ENCODE assay signal across 10 cellular contexts in genomic region chr2:10305254-10305635, GRCh38. TPM values are rescaled to one million over a fixed set of nuclear protein-coding genes. Genes with fewer than 3 reads are reported as not detected.
DNase-seq lines count a peak whose midpoint lies in the region; ATAC-seq, FAIRE-seq and TF ChIP-seq lines count a peak whose summit lies in the region.
"Had no signal": no experiment of that assay in that cellular context is flagged by ENCODE, and none has a peak within 500 bp of the region (broad histone marks: within the 10 kb centered on the region; RNA-seq: fewer than 3 reads in every experiment).

No MANE protein-coding gene starts in this region.

- TF ChIP-seq CTCF in endothelial cell of umbilical vein (IDR thresholded peaks at IDR 0.05; ENCODE audit: extremely low read depth in 1 of 2, insufficient read depth in 1 of 2, low read depth in 1 of 2, low read length in 2 of 2) (no peak), esophagus squamous epithelium (IDR thresholded peaks at IDR 0.05) (no peak), foreskin keratinocyte (conservative IDR thresholded peaks at IDR 0.05) (no peak)

- H3K27me3 ChIP-seq in endothelial cell of umbilical vein (ENCODE audit: control insufficient read depth in 2 of 2, insufficient read depth in 2 of 2, low read length in 2 of 2) (no peaks in the 10 kb centered on the region), esophagus squamous epithelium (peaks cover 0 to 7% (median 0%) of the 10 kb centered on the region in 4 donors), foreskin keratinocyte (no peaks in the 10 kb centered on the region)

- CTCF ChIA-PET in endothelial cell of umbilical vein (lab: Charles Lee): interaction anchor here (0.9 to 8.4 kb wide), 11 partner anchors 9 to 181 kb away, joined by 3 to 142 read pairs (median 14); no protein-coding TSS in a partner anchor

- H3K36me3 ChIP-seq in endothelial cell of umbilical vein (ENCODE audit: control insufficient read depth in 2 of 2, extremely low read depth in 1 of 2, insufficient read depth in 2 of 2, low read length in 2 of 2) (no peaks in the 10 kb centered on the region), esophagus squamous epithelium (no peaks in the 10 kb centered on the region)

- peaks cover 5% of the 10 kb centered on the region for H3K36me3 Mint-ChIP-seq in T-helper 1 cell treated with Interleukin-12 subunit alpha and Interleukin-12 subunit beta and Interleukin-4 antibody, amounts not matched to agents 30 μg/mL and 1 μg/mL, for 36 hours (ENCODE audit: low read depth)

- H3K9me3 ChIP-seq in endothelial cell of umbilical vein (replicated peaks; ENCODE audit: control insufficient read depth, insufficient read depth, low read length) (no peaks in the 10 kb centered on the region), esophagus squamous epithelium (no peaks in the 10 kb centered on the region)

- H3K27ac ChIP-seq in endothelial cell of umbilical vein (ENCODE audit: insufficient read depth, low read depth, low read length): no peak overlapping the region
- H3K27ac ChIP-seq in esophagus squamous epithelium: no peak overlapping the region
- no peak overlapping the region for H3K27ac ChIP-seq in foreskin keratinocyte
- H3K27ac ChIP-seq: 22Rv1 had no signal

- no peak for ATAC-seq in foreskin keratinocyte

- H3K79me2 ChIP-seq in endothelial cell of umbilical vein (ENCODE audit: control insufficient read depth, insufficient read depth, low read length): peaks cover 66% of the 10 kb centered on the region

- H2AFZ ChIP-seq in endothelial cell of umbilical vein (ENCODE audit: low read depth, low read length): no peak overlapping the region

- peak overlapping the region; percentile 19 for H3K27ac Mint-ChIP-seq in T-helper 1 cell treated with Interleukin-12 subunit alpha and Interleukin-12 subunit beta and Interleukin-4 antibody, amounts not matched to agents 30 μg/mL and 1 μg/mL, for 36 hours

- no peaks in the 10 kb centered on the region for H3K27me3 Mint-ChIP-seq in T-helper 1 cell treated with Interleukin-12 subunit alpha and Interleukin-12 subunit beta and Interleukin-4 antibody, amounts not matched to agents 30 μg/mL and 1 μg/mL, for 36 hours (ENCODE audit: low read depth)

- POLR2A ChIA-PET in endothelial cell of umbilical vein (lab: Charles Lee): no interaction called here

- FAIRE-seq in endothelial cell of umbilical vein (lab: Jason Lieb, UNC): no peak
- FAIRE-seq: TTC549 had no signal

- H3K9ac ChIP-seq in endothelial cell of umbilical vein (replicated peaks; ENCODE audit: extremely low read depth, insufficient read depth, low read length): no peak overlapping the region

- H3K9me1 ChIP-seq in endothelial cell of umbilical vein (replicated peaks; ENCODE audit: control insufficient read depth, extremely low read depth, insufficient read depth, low read length): no peaks in the 10 kb centered on the region

- no peaks in the 10 kb centered on the region for H3K9me3 Mint-ChIP-seq in T-helper 1 cell treated with Interleukin-12 subunit alpha and Interleukin-12 subunit beta and Interleukin-4 antibody, amounts not matched to agents 30 μg/mL and 1 μg/mL, for 36 hours

- H3K4me1 ChIP-seq in endothelial cell of umbilical vein (ENCODE audit: control insufficient read depth, extremely low read depth, insufficient read depth, low read length) (peaks cover 12% of the 10 kb centered on the region), esophagus squamous epithelium (peaks cover 11 to 55% (median 13%) of the 10 kb centered on the region in 3 donors), foreskin keratinocyte (peaks cover 7% of the 10 kb centered on the region)

- H3K4me2 ChIP-seq in endothelial cell of umbilical vein (ENCODE audit: insufficient read depth, low read length): peak overlapping the region; percentile 81

- BruUV-seq in endothelial cell of umbilical vein (replicated peaks; lab: Mats Ljungman, UMichigan): no TSS peak

- H3K4me1 Mint-ChIP-seq in T-helper 1 cell treated with Interleukin-12 subunit alpha and Interleukin-12 subunit beta and Interleukin-4 antibody, amounts not matched to agents 30 μg/mL and 1 μg/mL, for 36 hours (ENCODE audit: low read depth): peaks cover 49% of the 10 kb centered on the region

- H3K4me3 ChIP-seq in endothelial cell of umbilical vein (replicated peaks in 1 of 3; ENCODE audit: insufficient read depth in 1 of 3, low read depth in 1 of 3, low read length in 3 of 3) (no peak overlapping the region), esophagus squamous epithelium (no peak overlapping the region)

- intact Hi-C loops in endothelial cell of umbilical vein (cut with micrococcal nuclease): loop anchor here (1.0 kb wide), 3 partner anchors 11 to 104 kb away; no protein-coding TSS in a partner anchor
- intact Hi-C loops in esophagus squamous epithelium (cut with DNase I): no loop called here

- H4K20me1 ChIP-seq in endothelial cell of umbilical vein (replicated peaks; ENCODE audit: control insufficient read depth, extremely low read depth, insufficient read depth, low read length): no peaks in the 10 kb centered on the region

- peak; percentile 32 for DNase-seq in DMS 273 (lab: John Stamatoyannopoulos, UW; ENCODE audit: unreplicated experiment)
- no peak for DNase-seq in DMS 273 treated with DMSO at 0.1 percent for 48 hours (lab: John Stamatoyannopoulos, UW)
- peak; percentile 40 for DNase-seq in endothelial cell of umbilical vein (ENCODE audit: low read depth, low spot score)
- peak; percentile 40 for DNase-seq in stimulated activated CD4-positive, alpha-beta T cell treated with anti-CD3 and anti-CD28 coated beads, Interleukin-4, amount 100 ng/mL, for 1 hour
- DNase-seq in hepatic stellate cell (ENCODE audit: low spot score): no peak
- no peak for DNase-seq in esophagus squamous epithelium (lab: John Stamatoyannopoulos, UW)
- DNase-seq in foreskin keratinocyte: no peak

- 29 to 45% methylated on average over 4 of the region's 4 CpGs for WGBS in esophagus squamous epithelium, 2 donors

- dilution Hi-C loops in endothelial cell of umbilical vein (cut with MboI; ENCODE audit: extremely low pct_ligation_motif_present, low sequenced_read_pairs): no loop called here

- peak overlapping the region; percentile 99 for H3K4me3 Mint-ChIP-seq in T-helper 1 cell treated with Interleukin-12 subunit alpha and Interleukin-12 subunit beta and Interleukin-4 antibody, amounts not matched to agents 30 μg/mL and 1 μg/mL, for 36 hours

- no peak for TF ChIP-seq POLR2A in endothelial cell of umbilical vein (IDR thresholded peaks at IDR 0.05; ENCODE audit: low read depth, low read length)
- no peak for TF ChIP-seq POLR2A in esophagus squamous epithelium (IDR thresholded peaks at IDR 0.05)

TF ChIP-seq in endothelial cell of umbilical vein, 7 proteins besides CTCF, POLR2A, EP300 and RAD21:
- TF ChIP-seq FOS (IDR thresholded peaks at IDR 0.05; ENCODE audit: borderline replicate concordance, insufficient read depth, low read length) (no peak), POLR2AphosphoS5 (IDR thresholded peaks at IDR 0.05; ENCODE audit: insufficient read depth, low read depth, low read length) (no peak), JUN (IDR thresholded peaks at IDR 0.05; ENCODE audit: borderline replicate concordance, insufficient read depth, insufficient read length, low read depth) (no peak), EZH2 (IDR thresholded peaks at IDR 0.05; ENCODE audit: borderline replicate concordance, low read depth, low read length, severe bottlenecking) (no peak), MAX (IDR thresholded peaks at IDR 0.05; ENCODE audit: insufficient read depth, insufficient read length) (no peak), GATA2 (IDR thresholded peaks at IDR 0.05; ENCODE audit: insufficient read depth, insufficient read length, low read depth, low read length) (no peak), MYC (IDR thresholded peaks at IDR 0.05; ENCODE audit: low read depth, low read length) (no peak)
TF ChIP-seq in endothelial cell of umbilical vein: peak in this region for 0.

RNA-seq across cellular contexts. Expression of gene HPCAL1, which starts 2.5 kb away (rescaled TPM):
- total RNA-seq in endothelial cell of umbilical vein (68.1 and 77.4 TPM in 2 replicates), esophagus squamous epithelium (10 to 100 TPM; 13.2 to 26.4 (median 20.5) TPM), foreskin keratinocyte (29.2 and 37.1 TPM in 2 replicates)
- polyA plus RNA-seq in endothelial cell of umbilical vein (56.5 and 67.3 TPM in 2 replicates), foreskin keratinocyte (31.6 and 42.7 TPM in 2 replicates)
- polyA plus RNA-seq in endothelial cell of umbilical vein (2011; cell fraction: cytosol; rRNA removed): 40.8 and 44.2 TPM in 2 replicates
- 34.7 and 39.6 TPM in 2 replicates for polyA plus RNA-seq in endothelial cell of umbilical vein (2011; cell fraction: nucleus; rRNA removed)
- 79.1 and 104 TPM in 2 replicates for polyA plus RNA-seq in endothelial cell of umbilical vein (2012)
- polyA minus RNA-seq in endothelial cell of umbilical vein: 17.4 and 19.0 TPM in 2 replicates
- 48.7 TPM for polyA minus RNA-seq in endothelial cell of umbilical vein (2011; cell fraction: cytosol; rRNA and poly(A)+ RNA removed)
- 8.8 and 14.8 TPM in 2 replicates for polyA minus RNA-seq in endothelial cell of umbilical vein (2011; cell fraction: nucleus; rRNA and poly(A)+ RNA removed)

Comparison
In these comparisons a context has a peak if more than half of its experiments do, and no peak if none do; other contexts are left out.
1. DNase-seq: peak in DMS 273 (single experiment), endothelial cell of umbilical vein (single experiment) and stimulated activated CD4-positive, alpha-beta T cell treated with anti-CD3 and anti-CD28 coated beads, Interleukin-4, amount 100 ng/mL, for 1 hour (single experiment); none in DMS 273 treated with DMSO at 0.1 percent for 48 hours (single experiment), hepatic stellate cell (single experiment), esophagus squamous epithelium (single experiment) and foreskin keratinocyte (0 of 2).